Comparison of ENCODE assay signal across 15 cellular contexts in genomic region chr5:31226651-31227050, GRCh38. TPM values are rescaled to one million over a fixed set of nuclear protein-coding genes. Genes with fewer than 3 reads are reported as not detected.
DNase-seq lines count a peak whose midpoint lies in the region; ATAC-seq and TF ChIP-seq lines count a peak whose summit lies in the region.
"Had no signal": no experiment of that assay in that cellular context is flagged by ENCODE, and none has a peak within 500 bp of the region (broad histone marks: within the 10 kb centered on the region; RNA-seq: fewer than 3 reads in every experiment).

No MANE protein-coding gene starts in this region.

- no peaks in the 10 kb centered on the region for H3K9me3 ChIP-seq in MM.1S (replicated peaks; ENCODE audit: insufficient read depth, low read length)
- H3K9me3 ChIP-seq: A549, BE2C had no signal

- no peaks in the 10 kb centered on the region for H3K36me3 ChIP-seq in MM.1S (replicated peaks; ENCODE audit: insufficient read depth, low read length)
- H3K36me3 ChIP-seq: BE2C had no signal

- no peaks in the 10 kb centered on the region for H3K79me2 ChIP-seq in MM.1S (ENCODE audit: low read length)

- 0 out of 2 replicates have a peak, but pooled peaks have one; percentile 39 for ATAC-seq in WTC11
- no peak for ATAC-seq in natural killer cell
- ATAC-seq in HG03045 (IDR thresholded peaks at IDR 0.05; ENCODE audit: unreplicated experiment) = no peak
- ATAC-seq: A549, HepG2 had no signal

- DNase-seq in WTC11 (ENCODE audit: low spot score) (no peak), coronary artery (ENCODE audit: low spot score) (no peak), osteocyte (ENCODE audit: extremely low spot score, unreplicated experiment) (no peak), natural killer cell (no peak), MM.1S (no peak)
- DNase-seq: BE2C; CD4-positive, alpha-beta memory T cell; DMS79; GOT3; HCEC 1CT; HFFc6 had no signal

- CTCF ChIA-PET in WTC11 (lab: Charles Lee) = no interaction called here

- no peaks in the 10 kb centered on the region for H3K9me2 ChIP-seq in MM.1S (replicated peaks; ENCODE audit: insufficient read depth, low read length)

- H3K4me3 Mint-ChIP-seq in WTC11 (no peak overlapping the region), osteocyte (ENCODE audit: unreplicated experiment) (no peak overlapping the region), natural killer cell (no peak overlapping the region)
- H3K4me3 Mint-ChIP-seq: CD4-positive, alpha-beta memory T cell; HFFc6 had no signal

- no peak for TF ChIP-seq CTCF in WTC11 (IDR thresholded peaks at IDR 0.05)
- TF ChIP-seq CTCF in coronary artery (IDR thresholded peaks at IDR 0.05) = no peak
- TF ChIP-seq CTCF in osteocyte (IDR thresholded peaks at IDR 0.05) = no peak
- TF ChIP-seq CTCF in natural killer cell (IDR thresholded peaks at IDR 0.05) = no peak
- no peak for TF ChIP-seq CTCF in MM.1S (IDR thresholded peaks at IDR 0.05; ENCODE audit: low read length)

- no peaks in the 10 kb centered on the region for H3K27me3 ChIP-seq in MM.1S (replicated peaks; ENCODE audit: insufficient read depth, low read length)
- H3K27me3 ChIP-seq: BE2C had no signal

- peaks cover 4% of the 10 kb centered on the region; the same call in 1 of the 2 replicates for H3K9me3 Mint-ChIP-seq in WTC11
- H3K9me3 Mint-ChIP-seq in osteocyte (ENCODE audit: unreplicated experiment) = no peaks in the 10 kb centered on the region
- H3K9me3 Mint-ChIP-seq in natural killer cell = peaks cover 4 to 6% of the 10 kb centered on the region in 2 donors

- H3F3A ChIP-seq in MM.1S (ENCODE audit: insufficient read depth, low read length) = no peaks in the 10 kb centered on the region

- H3K27ac Mint-ChIP-seq in WTC11 (no peak overlapping the region), osteocyte (ENCODE audit: unreplicated experiment) (peak overlapping the region; percentile 50), natural killer cell (no peak overlapping the region)
- H3K27ac Mint-ChIP-seq: CD4-positive, alpha-beta memory T cell; HFFc6 had no signal

- H3K4me1 Mint-ChIP-seq in WTC11 (peaks cover 4% of the 10 kb centered on the region; the same call in 1 of the 2 replicates), osteocyte (ENCODE audit: unreplicated experiment) (peaks cover 80% of the 10 kb centered on the region), natural killer cell (no peaks in the 10 kb centered on the region)
- H3K4me1 Mint-ChIP-seq: CD4-positive, alpha-beta memory T cell had no signal

- no peaks in the 10 kb centered on the region for H3K4me1 ChIP-seq in MM.1S (ENCODE audit: low read length)
- H3K4me1 ChIP-seq: A549, BE2C had no signal

- H3K27ac ChIP-seq in coronary artery (peak overlapping the region; percentile 64 to 66), MM.1S (ENCODE audit: low read length) (no peak overlapping the region)
- H3K27ac ChIP-seq: A549, C4-2B had no signal

- H3K36me3 Mint-ChIP-seq in WTC11 (no peaks in the 10 kb centered on the region), osteocyte (ENCODE audit: unreplicated experiment) (peaks cover 64% of the 10 kb centered on the region), natural killer cell (no peaks in the 10 kb centered on the region)
- H3K36me3 Mint-ChIP-seq: CD4-positive, alpha-beta memory T cell had no signal

- intact Hi-C loops in natural killer cell (cut with micrococcal nuclease) = no loop called here

- H3K4me3 ChIP-seq in coronary artery (peak overlapping the region; percentile 19), MM.1S (ENCODE audit: low read length) (no peak overlapping the region)
- H3K4me3 ChIP-seq: A549 had no signal

- H3K9ac ChIP-seq in MM.1S (ENCODE audit: low read length) = no peak overlapping the region

- POLR2A ChIA-PET in WTC11 (lab: Charles Lee) = no interaction called here

- no peak overlapping the region for H2AFZ ChIP-seq in MM.1S (ENCODE audit: low read length)

- no peaks in the 10 kb centered on the region for H4K20me1 ChIP-seq in MM.1S (ENCODE audit: insufficient read depth, low read length)

- H3K4me2 ChIP-seq in MM.1S (ENCODE audit: low read depth, low read length) = no peak overlapping the region
- H3K4me2 ChIP-seq: A549 had no signal

- H3K27me3 Mint-ChIP-seq in WTC11 (ENCODE audit: low read depth) = no peaks in the 10 kb centered on the region
- no peaks in the 10 kb centered on the region for H3K27me3 Mint-ChIP-seq in osteocyte (ENCODE audit: unreplicated experiment)
- peaks cover 0 to 2% of the 10 kb centered on the region in 2 donors for H3K27me3 Mint-ChIP-seq in natural killer cell (ENCODE audit: low read depth in 2 of 2)

TF ChIP-seq in WTC11, 78 proteins besides CTCF, POLR2A, EP300 and RAD21:
- TF ChIP-seq ZNF121 (CRISPR knock-in tag; IDR thresholded peaks at IDR 0.05) (no peak), ATF1 (CRISPR knock-in tag; IDR thresholded peaks at IDR 0.05) (no peak), SMAD3 (CRISPR knock-in tag; IDR thresholded peaks at IDR 0.05; ENCODE audit: borderline replicate concordance) (no peak), NR3C1 (CRISPR knock-in tag; conservative IDR thresholded peaks at IDR 0.05; ENCODE audit: low read depth) (no peak)
- TF ChIP-seq, protein P1, sequence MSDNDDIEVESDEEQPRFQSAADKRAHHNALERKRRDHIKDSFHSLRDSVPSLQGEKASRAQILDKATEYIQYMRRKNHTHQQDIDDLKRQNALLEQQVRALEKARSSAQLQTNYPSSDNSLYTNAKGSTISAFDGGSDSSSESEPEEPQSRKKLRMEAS (CRISPR knock-in tag; IDR thresholded peaks at IDR 0.05) = no peak
- TF ChIP-seq, protein P2, sequence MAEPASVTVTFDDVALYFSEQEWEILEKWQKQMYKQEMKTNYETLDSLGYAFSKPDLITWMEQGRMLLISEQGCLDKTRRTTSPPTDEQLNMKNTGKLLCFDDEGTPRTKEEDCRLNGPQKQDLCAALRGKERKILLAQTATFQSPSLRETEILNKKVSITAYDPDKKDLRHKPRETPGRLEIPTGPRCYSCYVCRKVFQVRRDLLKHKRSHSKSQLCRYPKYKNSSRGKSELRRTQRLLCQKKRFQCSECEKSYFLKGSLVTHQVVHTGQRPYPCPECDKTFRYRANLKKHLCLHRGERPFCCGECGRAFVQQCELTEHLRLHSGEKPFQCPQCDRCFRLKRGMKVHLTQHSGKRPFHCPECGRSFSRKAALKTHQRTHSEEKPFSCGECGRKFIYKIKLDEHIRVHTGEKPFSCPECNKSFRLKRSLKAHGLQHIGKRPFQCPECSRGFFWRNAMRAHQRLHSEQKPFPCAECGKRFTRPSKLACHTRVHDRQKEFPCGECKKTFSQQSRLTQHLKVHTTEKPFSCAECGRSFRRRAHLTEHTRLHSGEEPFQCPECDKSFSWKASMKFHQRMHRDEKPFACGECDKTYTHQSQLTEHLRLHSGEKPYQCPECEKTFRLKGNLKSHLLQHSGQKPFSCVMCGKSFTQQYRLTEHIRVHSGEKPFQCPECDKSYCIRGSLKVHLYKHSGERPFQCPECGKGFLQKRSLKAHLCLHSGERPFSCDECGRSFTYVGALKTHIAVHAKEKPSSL (CRISPR knock-in tag; conservative IDR thresholded peaks at IDR 0.05) = no peak

RNA-seq across cellular contexts. Expression of gene CDH6, which starts 33.2 kb away (rescaled TPM):
- total RNA-seq in WTC11 (2021) (0.87 to 2.6 TPM (median 1.1 TPM) in 3 replicates), osteocyte (791 and 792 TPM in 2 replicates), natural killer cell (not detected)
- total RNA-seq: CD4-positive, alpha-beta memory T cell; HepG2 had no signal

Comparison
In these comparisons a context has a peak if more than half of its experiments do, and no peak if none do; other contexts are left out.
1. RNA of gene CDH6, which starts 33.2 kb away (total RNA-seq): 791 to 792 TPM in osteocyte; 0.87 to 2.6 TPM in WTC11 and not detected in natural killer cell; every median in the first group is over 100 times any median in the second.